Comparison of ENCODE assay signal across 13 cellular contexts in the genomic region with DNA sequence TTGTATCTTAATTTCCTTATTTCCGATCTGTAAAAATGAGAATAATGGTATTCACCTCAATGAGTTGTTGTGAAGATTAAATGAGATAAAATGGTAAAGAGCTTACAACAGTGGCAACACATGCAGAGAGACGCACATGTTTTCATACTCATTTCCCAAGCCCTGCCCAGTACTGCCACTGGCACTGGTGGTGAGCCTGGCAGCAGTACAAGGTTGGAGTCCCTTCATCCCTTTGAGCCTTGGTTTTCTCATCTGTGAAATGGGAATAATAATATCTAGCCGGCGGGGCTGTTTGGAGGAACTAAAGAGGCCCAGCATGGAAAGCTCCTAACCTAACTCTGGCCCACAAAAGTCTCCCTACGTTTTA. TPM values are rescaled to one million over a fixed set of nuclear protein-coding genes. Genes with fewer than 3 reads are reported as not detected.
DNase-seq lines count a peak whose midpoint lies in the region; ATAC-seq and TF ChIP-seq lines count a peak whose summit lies in the region.
"Had no signal": no experiment of that assay in that cellular context is flagged by ENCODE, and none has a peak within 500 bp of the region (broad histone marks: within the 10 kb centered on the region; RNA-seq: fewer than 3 reads in every experiment).

No MANE protein-coding gene starts in this region.

- H3K9me3 ChIP-seq in cardiac muscle cell (ENCODE audit: low read depth): no peaks in the 10 kb centered on the region
- no peaks in the 10 kb centered on the region for H3K9me3 ChIP-seq in tibial artery
- H3K9me3 ChIP-seq: upper lobe of left lung had no signal

- no peak for TF ChIP-seq CTCF in cardiac muscle cell (IDR thresholded peaks at IDR 0.05; ENCODE audit: low read depth, low read length)
- no peak for TF ChIP-seq CTCF in tibial artery (IDR thresholded peaks at IDR 0.05)

- H3K4me1 Mint-ChIP-seq in activated T-helper 17 cell treated with anti-CD3 and anti-CD28 coated beads, Interleukin-2, amount 50 U/mL, for 72 hours: peaks cover 15% of the 10 kb centered on the region
- peaks cover 6% of the 10 kb centered on the region for H3K4me1 Mint-ChIP-seq in memory B cell

- H3K4me3 Mint-ChIP-seq in activated T-helper 17 cell treated with anti-CD3 and anti-CD28 coated beads, Interleukin-2, amount 50 U/mL, for 72 hours: peak overlapping the region; percentile 75
- peak overlapping the region; percentile 71 for H3K4me3 Mint-ChIP-seq in memory B cell

- H3K9me3 Mint-ChIP-seq in activated T-helper 17 cell treated with anti-CD3 and anti-CD28 coated beads, Interleukin-2, amount 50 U/mL, for 72 hours: no peaks in the 10 kb centered on the region
- no peaks in the 10 kb centered on the region for H3K9me3 Mint-ChIP-seq in memory B cell

- no peaks in the 10 kb centered on the region for H3K27me3 ChIP-seq in cardiac muscle cell
- no peaks in the 10 kb centered on the region for H3K27me3 ChIP-seq in tibial artery
- H3K27me3 ChIP-seq: foreskin keratinocyte had no signal

- no peak overlapping the region for H3K4me3 ChIP-seq in cardiac muscle cell
- H3K4me3 ChIP-seq in tibial artery: peak overlapping the region in 1 of 2 donors; percentile 61

- H3K36me3 Mint-ChIP-seq in activated T-helper 17 cell treated with anti-CD3 and anti-CD28 coated beads, Interleukin-2, amount 50 U/mL, for 72 hours (ENCODE audit: low read depth): peaks cover 6% of the 10 kb centered on the region
- H3K36me3 Mint-ChIP-seq in memory B cell: no peaks in the 10 kb centered on the region

- H3K36me3 ChIP-seq in cardiac muscle cell: no peaks in the 10 kb centered on the region
- H3K36me3 ChIP-seq in tibial artery: no peaks in the 10 kb centered on the region
- H3K36me3 ChIP-seq: upper lobe of left lung had no signal

- intact Hi-C loops in left cardiac atrium (cut with DNase I) (no loop called here), tibial artery (cut with DNase I; ENCODE audit: low total_unique reads) (no loop called here)

- H3K27ac ChIP-seq in cardiac muscle cell: peak overlapping the region; percentile 94
- peak overlapping the region; percentile 79 to 95 for H3K27ac ChIP-seq in tibial artery
- H3K27ac ChIP-seq: foreskin keratinocyte had no signal

- no peak overlapping the region for H3K27ac Mint-ChIP-seq in activated T-helper 17 cell treated with anti-CD3 and anti-CD28 coated beads, Interleukin-2, amount 50 U/mL, for 72 hours
- no peak overlapping the region for H3K27ac Mint-ChIP-seq in memory B cell

- H3K27me3 Mint-ChIP-seq in activated T-helper 17 cell treated with anti-CD3 and anti-CD28 coated beads, Interleukin-2, amount 50 U/mL, for 72 hours: peaks cover 40% of the 10 kb centered on the region
- peaks cover 29% of the 10 kb centered on the region for H3K27me3 Mint-ChIP-seq in memory B cell

- no peak for ATAC-seq in left cardiac atrium
- no peak for ATAC-seq in activated T-helper 17 cell treated with anti-CD3 and anti-CD28 coated beads, Interleukin-2, amount 50 U/mL, for 72 hours (replicated peaks)
- ATAC-seq in memory B cell (ENCODE audit: low read depth): no peak
- no peak for ATAC-seq in HG02588 (IDR thresholded peaks at IDR 0.05; ENCODE audit: unreplicated experiment)

- peaks cover 21% of the 10 kb centered on the region for H3K4me1 ChIP-seq in cardiac muscle cell (ENCODE audit: low read depth)
- H3K4me1 ChIP-seq in tibial artery: peaks cover 0 to 45% (median 35%) of the 10 kb centered on the region in 4 donors

- DNase-seq in cardiac muscle cell (ENCODE audit: low read depth in 1 of 2, low spot score in 1 of 2) (no peak), left cardiac atrium (no peak), memory B cell (ENCODE audit: low spot score in 2 of 2) (no peak), tibial artery (no peak), NCI-H748 (lab: John Stamatoyannopoulos, UW; ENCODE audit: unreplicated experiment) (no peak)
- no peak for DNase-seq in activated CD8-positive, alpha-beta memory T cell treated with anti-CD3 and anti-CD28 coated beads for 24 hours
- DNase-seq: activated CD4-positive, alpha-beta T cell treated with anti-CD3 and anti-CD28 coated beads for 1 hour; NCI-H2029; stimulated activated CD4-positive, alpha-beta T cell treated with anti-CD3 and anti-CD28 coated beads, Interleukin-4, amount 100 ng/mL, for 1 hour had no signal

RNA-seq across cellular contexts. Expression of a gene that starts 0.9 kb away (rescaled TPM):
- 119 and 172 TPM in 2 replicates for total RNA-seq in cardiac muscle cell
- 127 and 146 TPM in 2 replicates for polyA plus RNA-seq in cardiac muscle cell
- 10 to 100 TPM; 29.6 to 77.5 TPM for total RNA-seq in left cardiac atrium
- 1 to 10 TPM in 1 of 2 donors, under 1 TPM in 1; 0.95 to 2.6 TPM for total RNA-seq in activated T-helper 17 cell treated with anti-CD3 and anti-CD28 coated beads, Interleukin-2, amount 50 U/mL, for 72 hours

RNA-seq across cellular contexts. Expression of a gene that starts 50.1 kb away (rescaled TPM):
- total RNA-seq in cardiac muscle cell (243 and 360 TPM in 2 replicates), left cardiac atrium (100 to 1,000 TPM; 175 to 223 TPM)
- 256 and 375 TPM in 2 replicates for polyA plus RNA-seq in cardiac muscle cell
- total RNA-seq in activated T-helper 17 cell treated with anti-CD3 and anti-CD28 coated beads, Interleukin-2, amount 50 U/mL, for 72 hours: 10 to 100 TPM; 59.5 to 66.1 TPM

Comparison
In these comparisons a context has a peak if more than half of its experiments do, and no peak if none do; other contexts are left out.
1. RNA of a gene that starts 0.9 kb away (total RNA-seq): 119 to 172 TPM in cardiac muscle cell and 29.6 to 77.5 TPM in left cardiac atrium; 0.95 to 2.6 TPM in activated T-helper 17 cell treated with anti-CD3 and anti-CD28 coated beads, Interleukin-2, amount 50 U/mL, for 72 hours; every median in the first group is over 4 times any median in the second.